Comparison of ENCODE assay signal across 24 cellular contexts in the genomic region with DNA sequence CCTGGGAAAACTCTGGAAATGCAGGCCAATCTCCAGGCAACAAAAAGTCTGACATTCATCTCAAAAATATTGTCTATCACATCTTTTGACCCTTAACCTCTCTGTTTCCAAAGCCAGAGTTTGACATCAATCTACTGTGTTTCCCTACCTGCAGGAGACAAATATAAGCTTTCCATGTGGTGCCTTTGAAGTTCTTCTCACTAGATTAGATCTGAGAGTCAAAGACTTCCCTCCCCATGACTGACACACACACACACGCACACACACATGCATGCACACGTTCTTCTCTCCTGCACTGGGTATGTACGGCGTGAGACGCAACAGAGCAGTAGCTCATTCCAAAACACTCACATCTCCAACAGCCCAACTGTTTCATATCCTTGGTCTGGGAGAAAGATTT. TPM values are rescaled to one million over a fixed set of nuclear protein-coding genes. Genes with fewer than 3 reads are reported as not detected.
A peak's percentile ranks its signal among the peaks of the same experiment; 100 is the strongest.
DNase-seq lines count a peak whose midpoint lies in the region; ATAC-seq and TF ChIP-seq lines count a peak whose summit lies in the region.
"Had no signal": no experiment of that assay in that cellular context is flagged by ENCODE, and none has a peak within 500 bp of the region (broad histone marks: within the 10 kb centered on the region; RNA-seq: fewer than 3 reads in every experiment).

No MANE protein-coding gene starts in this region.

- POLR2A ChIA-PET in activated CD4-positive, alpha-beta T cell treated with anti-CD3 and anti-CD28 coated beads for 36 hours (lab: Charles Lee) = interaction anchor here (0.6 kb wide), 1 partner anchor 14 kb away, joined by 3 read pairs; no protein-coding TSS in a partner anchor
- POLR2A ChIA-PET in OCI-LY7 (lab: Charles Lee) = interaction anchor here (0.7 to 4.3 kb wide), 2 partner anchors 8 to 823 kb away, joined by 5 to 40 read pairs; a partner anchor contains a TSS
- POLR2A ChIA-PET in PC-9 (lab: Charles Lee; ENCODE audit: unreplicated experiment) = no interaction called here

- H4K8ac ChIP-seq in neuronal stem cell (ENCODE audit: low read depth, low read length) = no peak overlapping the region

- H2AFZ ChIP-seq in OCI-LY7 (ENCODE audit: low read length) (peak overlapping the region; percentile 4; the same call in 1 of the 2 replicates), neuronal stem cell (ENCODE audit: low read length) (no peak overlapping the region), PC-9 (no peak overlapping the region)

- H4K91ac ChIP-seq in neuronal stem cell (ENCODE audit: low read depth, low read length, poor library complexity) = no peak overlapping the region

- WGBS in neuronal stem cell (ENCODE audit: extremely low coverage in 2 of 2, insufficient read length in 2 of 2, insufficient replicate concordance in 1 of 2), 2 donors = no CpG with 5 or more reads among the region's 5 CpGs

- H2AK5ac ChIP-seq in neuronal stem cell (ENCODE audit: low read depth, low read length) = no peak overlapping the region

- CTCF ChIA-PET in activated CD4-positive, alpha-beta T cell treated with anti-CD3 and anti-CD28 coated beads for 36 hours (lab: Charles Lee) = interaction anchor here (1.2 to 2.8 kb wide), 4 partner anchors 9 to 44 kb away, joined by 3 to 12 read pairs (median 4); a partner anchor contains a TSS
- CTCF ChIA-PET in OCI-LY7 (lab: Charles Lee; ENCODE audit: unreplicated experiment) (no interaction called here), PC-9 (lab: Charles Lee) (interaction anchor here (0.7 kb wide), 1 partner anchor 18 kb away, joined by 7 read pairs; no protein-coding TSS in a partner anchor)

- peaks cover 10% of the 10 kb centered on the region for H3K4me1 Mint-ChIP-seq in activated CD4-positive, alpha-beta T cell treated with anti-CD3 and anti-CD28 coated beads for 36 hours
- H3K4me1 Mint-ChIP-seq: CD8-positive, alpha-beta memory T cell had no signal

- no peaks in the 10 kb centered on the region for H3K79me1 ChIP-seq in neuronal stem cell (ENCODE audit: low read depth, low read length)

- H2BK120ac ChIP-seq in neuronal stem cell (ENCODE audit: low read depth, low read length) = no peak overlapping the region

- TF ChIP-seq CTCF in OCI-LY7 (conservative IDR thresholded peaks at IDR 0.05; ENCODE audit: low read length) (no peak), PC-9 (conservative IDR thresholded peaks at IDR 0.05) (no peak)

- H3K9ac ChIP-seq in neuronal stem cell (ENCODE audit: low read depth, low read length, poor library complexity) = peak overlapping the region; percentile 32
- H3K9ac ChIP-seq: BLaER1 treated with 17β-estradiol and CSF1 and Interleukin-3, amounts not matched to agents 10 nM and 100 nM had no signal

- no peak for ATAC-seq in activated CD4-positive, alpha-beta T cell treated with anti-CD3 and anti-CD28 coated beads for 36 hours
- ATAC-seq: HCT116 had no signal

- no TSS peak for BruUV-seq in OCI-LY7 (replicated peaks; lab: Mats Ljungman, UMichigan)
- no TSS peak for BruUV-seq in PC-9 (replicated peaks; lab: Mats Ljungman, UMichigan)

- no peak overlapping the region for H2BK15ac ChIP-seq in neuronal stem cell (ENCODE audit: low read length)

- no peak overlapping the region for H2BK12ac ChIP-seq in neuronal stem cell (ENCODE audit: low read length)

- H3K36me3 ChIP-seq in OCI-LY7 (ENCODE audit: insufficient read depth, low read length) (no peaks in the 10 kb centered on the region), neuronal stem cell (replicated peaks in 1 of 2; ENCODE audit: control insufficient read depth in 2 of 2, insufficient read depth in 2 of 2, low read length in 2 of 2) (no peaks in the 10 kb centered on the region), PC-9 (ENCODE audit: low read depth) (no peaks in the 10 kb centered on the region)
- H3K36me3 ChIP-seq: BLaER1 treated with 17β-estradiol and CSF1 and Interleukin-3, amounts not matched to agents 10 nM and 100 nM; SJCRH30 had no signal

- H3K79me2 ChIP-seq in OCI-LY7 (ENCODE audit: insufficient read depth, low read depth, low read length) = no peaks in the 10 kb centered on the region
- no peaks in the 10 kb centered on the region for H3K79me2 ChIP-seq in PC-9 (ENCODE audit: low read depth)

- intact Hi-C loops in activated CD4-positive, alpha-beta T cell treated with anti-CD3 and anti-CD28 coated beads for 36 hours (cut with DNase I, micrococcal nuclease) = no loop called here
- intact Hi-C loops in OCI-LY7 (cut with micrococcal nuclease; ENCODE audit: unreplicated experiment) (no loop called here), PC-9 (cut with micrococcal nuclease; ENCODE audit: unreplicated experiment) (no loop called here)

- no peak overlapping the region for H3K14ac ChIP-seq in neuronal stem cell (ENCODE audit: low read length)

- no peak overlapping the region for H3K4ac ChIP-seq in neuronal stem cell (ENCODE audit: low read length)

- H3K9me3 ChIP-seq in OCI-LY7 (ENCODE audit: low read length) (no peaks in the 10 kb centered on the region), neuronal stem cell (replicated peaks in 1 of 2; ENCODE audit: control insufficient read depth in 2 of 2, insufficient read depth in 1 of 2, low read depth in 1 of 2, low read length in 2 of 2) (peaks cover 0 to 8% of the 10 kb centered on the region in 2 donors), PC-9 (ENCODE audit: insufficient read depth, low read depth) (no peaks in the 10 kb centered on the region)

- H3K4me3 ChIP-seq in OCI-LY7 (ENCODE audit: low read depth, low read length, poor library complexity, severe bottlenecking) = no peak overlapping the region
- no peak overlapping the region for H3K4me3 ChIP-seq in neuronal stem cell (ENCODE audit: low read length in 2 of 2)
- no peak overlapping the region for H3K4me3 ChIP-seq in PC-9
- H3K4me3 ChIP-seq: BLaER1 treated with 17β-estradiol and CSF1 and Interleukin-3, amounts not matched to agents 10 nM and 100 nM; SJCRH30 had no signal

- H3K4me2 ChIP-seq in OCI-LY7 (ENCODE audit: low read length) (no peak overlapping the region), neuronal stem cell (ENCODE audit: insufficient read depth, low read length, poor library complexity, severe bottlenecking) (no peak overlapping the region), PC-9 (no peak overlapping the region)
- H3K4me2 ChIP-seq: BLaER1 treated with 17β-estradiol and CSF1 and Interleukin-3, amounts not matched to agents 10 nM and 100 nM had no signal

- H3K4me3 Mint-ChIP-seq in activated CD4-positive, alpha-beta T cell treated with anti-CD3 and anti-CD28 coated beads for 36 hours = no peak overlapping the region
- H3K4me3 Mint-ChIP-seq: CD8-positive, alpha-beta memory T cell had no signal

- H3K18ac ChIP-seq in neuronal stem cell (ENCODE audit: low read length) = no peak overlapping the region

- H3K27ac Mint-ChIP-seq in activated CD4-positive, alpha-beta T cell treated with anti-CD3 and anti-CD28 coated beads for 36 hours = no peak overlapping the region
- H3K27ac Mint-ChIP-seq: CD8-positive, alpha-beta memory T cell had no signal

- H3K9me3 Mint-ChIP-seq in activated CD4-positive, alpha-beta T cell treated with anti-CD3 and anti-CD28 coated beads for 36 hours (ENCODE audit: low read depth) = no peaks in the 10 kb centered on the region
- H3K9me3 Mint-ChIP-seq: CD8-positive, alpha-beta memory T cell had no signal

- no peaks in the 10 kb centered on the region for H3K27me3 Mint-ChIP-seq in activated CD4-positive, alpha-beta T cell treated with anti-CD3 and anti-CD28 coated beads for 36 hours

- H3F3A ChIP-seq in PC-9 (ENCODE audit: insufficient read depth, low read depth) = no peaks in the 10 kb centered on the region

- no peak overlapping the region for H3K23ac ChIP-seq in neuronal stem cell (ENCODE audit: low read depth, low read length, poor library complexity)

- H3K9me2 ChIP-seq in OCI-LY7 (ENCODE audit: insufficient read depth, low read length) = no peaks in the 10 kb centered on the region
- no peaks in the 10 kb centered on the region for H3K9me2 ChIP-seq in PC-9 (ENCODE audit: insufficient read depth)

- H3K27ac ChIP-seq in OCI-LY7 (ENCODE audit: low read depth, low read length, poor library complexity, severe bottlenecking) (no peak overlapping the region), neuronal stem cell (replicated peaks; ENCODE audit: low read length) (no peak overlapping the region), PC-9 (no peak overlapping the region)
- H3K27ac ChIP-seq: 22Rv1; BLaER1 treated with 17β-estradiol and CSF1 and Interleukin-3, amounts not matched to agents 10 nM and 100 nM; SJCRH30 had no signal

- no peak overlapping the region for H2BK5ac ChIP-seq in neuronal stem cell (ENCODE audit: low read length)

- H4K20me1 ChIP-seq in OCI-LY7 (ENCODE audit: insufficient read depth, low read length) = no peaks in the 10 kb centered on the region
- no peaks in the 10 kb centered on the region for H4K20me1 ChIP-seq in PC-9 (ENCODE audit: insufficient read depth)
- H4K20me1 ChIP-seq: BLaER1 treated with 17β-estradiol and CSF1 and Interleukin-3, amounts not matched to agents 10 nM and 100 nM had no signal

- H3K4me1 ChIP-seq in OCI-LY7 (ENCODE audit: insufficient read depth, low read length, poor library complexity, severe bottlenecking) = peaks cover 51% of the 10 kb centered on the region
- H3K4me1 ChIP-seq in neuronal stem cell (ENCODE audit: control insufficient read depth in 2 of 2, insufficient read depth in 1 of 2, low read depth in 1 of 2, low read length in 2 of 2) = no peaks in the 10 kb centered on the region
- H3K4me1 ChIP-seq in PC-9 (replicated peaks; ENCODE audit: insufficient read depth) = no peaks in the 10 kb centered on the region
- H3K4me1 ChIP-seq: SJCRH30 had no signal

- peak; percentile 42 for DNase-seq in activated CD4-positive, alpha-beta T cell treated with anti-CD3 and anti-CD28 coated beads for 36 hours
- DNase-seq in activated CD4-positive, alpha-beta T cell treated with anti-CD3 and anti-CD28 coated beads, Interleukin-2, amount 50 U/mL, for 48 hours = no peak
- DNase-seq in stimulated activated CD4-positive, alpha-beta T cell treated with anti-CD3 and anti-CD28 coated beads, Interleukin-15, amount 100 ng/mL, for 24 hours = peak; percentile 19
- DNase-seq in stimulated activated CD4-positive, alpha-beta T cell treated with anti-CD3 and anti-CD28 coated beads, Interleukin-1b, Interleukin-23, amount 100 ng/mL, for 48 hours = no peak
- no peak for DNase-seq in OCI-LY7 (ENCODE audit: low spot score)
- DNase-seq in neuronal stem cell (ENCODE audit: low spot score) = no peak
- no peak for DNase-seq in PC-9
- DNase-seq in NCI-H1105 (lab: John Stamatoyannopoulos, UW) = no peak
- DNase-seq: ACHN; Calu3; CD8-positive, alpha-beta memory T cell; DMS153; MM.1S; NCI-H1048; NCI-H1436 treated with DMSO at 0.1 percent for 48 hours; NCI-H2029; NCI-H345; NCI-H524; NCI-H774; NK-92 treated with Interleukin-12 subunit alpha and Interleukin-12 subunit beta, amount 100 ng/mL, for 24 hours; SJCRH30 had no signal

- no peaks in the 10 kb centered on the region for H3K36me3 Mint-ChIP-seq in activated CD4-positive, alpha-beta T cell treated with anti-CD3 and anti-CD28 coated beads for 36 hours (ENCODE audit: low read depth)
- H3K36me3 Mint-ChIP-seq: CD8-positive, alpha-beta memory T cell had no signal

- peaks cover 0 to 4% (median 0%) of the 10 kb centered on the region in 3 experiments for H3K27me3 ChIP-seq in neuronal stem cell (ENCODE audit: control insufficient read depth in 3 of 3, insufficient read depth in 3 of 3, low read depth in 1 of 3, low read length in 3 of 3)
- H3K27me3 ChIP-seq in PC-9 (ENCODE audit: insufficient read depth, low read depth) = no peaks in the 10 kb centered on the region
- H3K27me3 ChIP-seq: BLaER1 treated with 17β-estradiol and CSF1 and Interleukin-3, amounts not matched to agents 10 nM and 100 nM; SJCRH30 had no signal

RNA-seq across cellular contexts. Expression of a gene that starts 8.1 kb away (rescaled TPM):
- total RNA-seq in activated CD4-positive, alpha-beta T cell treated with anti-CD3 and anti-CD28 coated beads for 36 hours = 10 to 100 TPM; 27.3 to 28.6 TPM
- 25.6 and 33.7 TPM in 2 replicates for total RNA-seq in OCI-LY7 (2014; rRNA removed; shearing (Covaris generic))
- total RNA-seq in OCI-LY7 (2022) = 44.7 and 56.6 TPM in 2 replicates
- 0.25 TPM for polyA plus RNA-seq in neuronal stem cell (2013, experiment 1 of 2)
- polyA plus RNA-seq in neuronal stem cell (2013, experiment 2 of 2) = 0.17 TPM
- total RNA-seq in PC-9 (2021) = 16.2 and 26.0 TPM in 2 replicates

Comparison
In these comparisons a context has a peak if more than half of its experiments do, and no peak if none do; other contexts are left out.
1. DNase-seq: peak in activated CD4-positive, alpha-beta T cell treated with anti-CD3 and anti-CD28 coated beads for 36 hours (single experiment) and stimulated activated CD4-positive, alpha-beta T cell treated with anti-CD3 and anti-CD28 coated beads, Interleukin-15, amount 100 ng/mL, for 24 hours (single experiment); none in activated CD4-positive, alpha-beta T cell treated with anti-CD3 and anti-CD28 coated beads, Interleukin-2, amount 50 U/mL, for 48 hours (0 of 2), stimulated activated CD4-positive, alpha-beta T cell treated with anti-CD3 and anti-CD28 coated beads, Interleukin-1b, Interleukin-23, amount 100 ng/mL, for 48 hours (single experiment), OCI-LY7 (single experiment), neuronal stem cell (single experiment), PC-9 (0 of 2) and NCI-H1105 (single experiment).